ENCODE assay signal across 18 cellular contexts in genomic region chr3:53616971-53617892, GRCh38.
"Had no signal": no experiment of that assay in that cellular context is flagged by ENCODE, and none has a peak within 500 bp of the region (broad histone marks: within the 10 kb centered on the region; RNA-seq: fewer than 3 reads in every experiment).

No MANE protein-coding gene starts in this region.

- H3K27ac Mint-ChIP-seq: activated CD4-positive, alpha-beta memory T cell treated with anti-CD3 and anti-CD28 coated beads, Interleukin-2, amount 10 ng/mL, durations not matched to agents 7 days and 5 days; activated naive CD8-positive, alpha-beta T cell treated with anti-CD3 and anti-CD28 coated beads, Interleukin-2, amount 50 U/mL, for 24 hours; effector memory CD8-positive, alpha-beta T cell; T-helper 2 cell treated with Interferon-gamma antibody and Interleukin-4, amounts not matched to agents 5 μg/mL and 100 μg/mL, for 36 hours had no signal

- H3K4me1 ChIP-seq: ascending aorta, psoas muscle, suprapubic skin had no signal

- H3K4me3 Mint-ChIP-seq: activated CD4-positive, alpha-beta memory T cell treated with anti-CD3 and anti-CD28 coated beads, Interleukin-2, amount 10 ng/mL, durations not matched to agents 7 days and 5 days; activated naive CD8-positive, alpha-beta T cell treated with anti-CD3 and anti-CD28 coated beads, Interleukin-2, amount 50 U/mL, for 24 hours; effector memory CD8-positive, alpha-beta T cell; naive thymus-derived CD8-positive, alpha-beta T cell; T-helper 2 cell treated with Interferon-gamma antibody and Interleukin-4, amounts not matched to agents 5 μg/mL and 100 μg/mL, for 36 hours had no signal

- H3K36me3 ChIP-seq: ascending aorta, cardiac muscle cell, suprapubic skin, upper lobe of left lung had no signal

- H3K9me3 ChIP-seq: ascending aorta, psoas muscle, suprapubic skin, upper lobe of left lung had no signal

- H3K4me1 Mint-ChIP-seq: activated CD4-positive, alpha-beta memory T cell treated with anti-CD3 and anti-CD28 coated beads, Interleukin-2, amount 10 ng/mL, durations not matched to agents 7 days and 5 days; activated naive CD8-positive, alpha-beta T cell treated with anti-CD3 and anti-CD28 coated beads, Interleukin-2, amount 50 U/mL, for 24 hours; naive thymus-derived CD8-positive, alpha-beta T cell had no signal

- H3K4me3 ChIP-seq: ascending aorta, cardiac muscle cell, psoas muscle, suprapubic skin, upper lobe of left lung had no signal

- H3K9me3 Mint-ChIP-seq: activated CD4-positive, alpha-beta memory T cell treated with anti-CD3 and anti-CD28 coated beads, Interleukin-2, amount 10 ng/mL, durations not matched to agents 7 days and 5 days; activated naive CD8-positive, alpha-beta T cell treated with anti-CD3 and anti-CD28 coated beads, Interleukin-2, amount 50 U/mL, for 24 hours; effector memory CD8-positive, alpha-beta T cell; naive thymus-derived CD8-positive, alpha-beta T cell; T-helper 2 cell treated with Interferon-gamma antibody and Interleukin-4, amounts not matched to agents 5 μg/mL and 100 μg/mL, for 36 hours had no signal

- H3K27ac ChIP-seq: ascending aorta, cardiac muscle cell, epithelial cell of prostate, psoas muscle, suprapubic skin had no signal

- ATAC-seq: activated naive CD8-positive, alpha-beta T cell treated with anti-CD3 and anti-CD28 coated beads, Interleukin-2, amount 50 U/mL, for 24 hours; effector memory CD8-positive, alpha-beta T cell; naive thymus-derived CD8-positive, alpha-beta T cell; psoas muscle had no signal

- DNase-seq: activated CD4-positive, alpha-beta memory T cell treated with anti-CD3 and anti-CD28 coated beads, Interleukin-2, amount 10 ng/mL, durations not matched to agents 7 days and 5 days; activated CD4-positive, alpha-beta T cell treated with anti-CD3 and anti-CD28 coated beads for 1 hour; activated naive CD4-positive, alpha-beta T cell; activated naive CD8-positive, alpha-beta T cell treated with anti-CD3 and anti-CD28 coated beads, Interleukin-2, amount 50 U/mL, for 24 hours; cortex of kidney; effector memory CD8-positive, alpha-beta T cell; kidney glomerular epithelial cell; naive thymus-derived CD8-positive, alpha-beta T cell; psoas muscle; stimulated activated CD4-positive, alpha-beta T cell treated with anti-CD3 and anti-CD28 coated beads, Interleukin-2, amount 100 ng/mL, for 24 hours; stimulated activated naive CD4-positive, alpha-beta T cell treated with Interleukin-2 at 50 U/mL for 16 hours; SW 1271 had no signal

- H3K36me3 Mint-ChIP-seq: naive thymus-derived CD8-positive, alpha-beta T cell had no signal

- H3K27me3 ChIP-seq: ascending aorta, cardiac muscle cell, suprapubic skin, upper lobe of left lung had no signal
